1 cellular context compared by ENCODE assay signal in the genomic region with DNA sequence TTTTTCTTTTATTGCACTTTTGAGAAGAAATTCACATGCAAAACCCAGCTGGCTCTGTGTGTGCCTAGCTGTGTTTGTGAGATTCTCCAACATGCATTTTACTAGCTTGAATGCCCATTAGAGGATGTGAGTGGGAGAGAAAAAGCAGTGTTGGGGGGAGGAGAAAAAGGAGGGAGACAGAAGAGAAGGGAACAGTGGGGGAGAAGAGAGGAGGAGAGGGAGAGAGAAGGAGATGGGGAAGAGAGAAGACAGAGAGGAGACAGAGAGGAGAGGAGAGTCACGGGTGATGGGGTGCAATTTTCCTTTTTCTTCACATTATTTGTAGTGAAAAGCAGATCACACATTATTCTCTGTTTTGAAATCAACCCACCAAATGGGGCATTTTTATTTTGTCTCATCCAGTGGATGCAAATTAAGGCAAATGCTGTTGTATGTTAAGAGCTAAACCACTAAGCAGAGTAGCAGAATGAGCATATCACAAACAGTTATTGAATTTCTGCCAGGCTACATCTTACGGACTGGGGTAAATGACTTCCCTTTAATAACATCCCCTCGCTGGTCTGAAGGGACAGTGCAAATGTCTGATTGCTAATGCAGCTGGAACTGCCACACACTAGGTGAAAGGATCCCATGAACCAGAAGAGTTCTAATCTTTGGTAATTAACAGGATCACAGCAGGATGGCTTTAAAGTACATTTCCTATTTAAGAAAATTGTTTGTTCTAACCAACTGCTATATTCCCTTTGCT.
TF ChIP-seq lines count a peak whose summit lies in the region.

No MANE protein-coding gene starts in this region.

TF ChIP-seq in WTC11, 78 proteins besides CTCF, POLR2A, EP300 and RAD21 (continued from another document):
- TF ChIP-seq ZNF219 (CRISPR knock-in tag; IDR thresholded peaks at IDR 0.05; ENCODE audit: borderline replicate concordance) (no peak), KAT7 (CRISPR knock-in tag; IDR thresholded peaks at IDR 0.05; ENCODE audit: borderline replicate concordance) (no peak), EMX1 (CRISPR knock-in tag; IDR thresholded peaks at IDR 0.05) (no peak), NFATC4 (CRISPR knock-in tag; IDR thresholded peaks at IDR 0.05) (no peak), ZNF121 (CRISPR knock-in tag; IDR thresholded peaks at IDR 0.05) (no peak), TEAD4 (CRISPR knock-in tag; IDR thresholded peaks at IDR 0.05) (no peak), ZNF138 (CRISPR knock-in tag; conservative IDR thresholded peaks at IDR 0.05) (no peak), FOXP1 (CRISPR knock-in tag; IDR thresholded peaks at IDR 0.05; ENCODE audit: borderline replicate concordance) (no peak)
- TF ChIP-seq, protein P1, sequence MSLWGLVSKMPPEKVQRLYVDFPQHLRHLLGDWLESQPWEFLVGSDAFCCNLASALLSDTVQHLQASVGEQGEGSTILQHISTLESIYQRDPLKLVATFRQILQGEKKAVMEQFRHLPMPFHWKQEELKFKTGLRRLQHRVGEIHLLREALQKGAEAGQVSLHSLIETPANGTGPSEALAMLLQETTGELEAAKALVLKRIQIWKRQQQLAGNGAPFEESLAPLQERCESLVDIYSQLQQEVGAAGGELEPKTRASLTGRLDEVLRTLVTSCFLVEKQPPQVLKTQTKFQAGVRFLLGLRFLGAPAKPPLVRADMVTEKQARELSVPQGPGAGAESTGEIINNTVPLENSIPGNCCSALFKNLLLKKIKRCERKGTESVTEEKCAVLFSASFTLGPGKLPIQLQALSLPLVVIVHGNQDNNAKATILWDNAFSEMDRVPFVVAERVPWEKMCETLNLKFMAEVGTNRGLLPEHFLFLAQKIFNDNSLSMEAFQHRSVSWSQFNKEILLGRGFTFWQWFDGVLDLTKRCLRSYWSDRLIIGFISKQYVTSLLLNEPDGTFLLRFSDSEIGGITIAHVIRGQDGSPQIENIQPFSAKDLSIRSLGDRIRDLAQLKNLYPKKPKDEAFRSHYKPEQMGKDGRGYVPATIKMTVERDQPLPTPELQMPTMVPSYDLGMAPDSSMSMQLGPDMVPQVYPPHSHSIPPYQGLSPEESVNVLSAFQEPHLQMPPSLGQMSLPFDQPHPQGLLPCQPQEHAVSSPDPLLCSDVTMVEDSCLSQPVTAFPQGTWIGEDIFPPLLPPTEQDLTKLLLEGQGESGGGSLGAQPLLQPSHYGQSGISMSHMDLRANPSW (CRISPR knock-in tag; conservative IDR thresholded peaks at IDR 0.05; ENCODE audit: low read depth) = no peak
- TF ChIP-seq, protein P2, sequence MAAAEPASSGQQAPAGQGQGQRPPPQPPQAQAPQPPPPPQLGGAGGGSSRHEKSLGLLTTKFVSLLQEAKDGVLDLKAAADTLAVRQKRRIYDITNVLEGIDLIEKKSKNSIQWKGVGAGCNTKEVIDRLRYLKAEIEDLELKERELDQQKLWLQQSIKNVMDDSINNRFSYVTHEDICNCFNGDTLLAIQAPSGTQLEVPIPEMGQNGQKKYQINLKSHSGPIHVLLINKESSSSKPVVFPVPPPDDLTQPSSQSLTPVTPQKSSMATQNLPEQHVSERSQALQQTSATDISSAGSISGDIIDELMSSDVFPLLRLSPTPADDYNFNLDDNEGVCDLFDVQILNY (CRISPR knock-in tag; IDR thresholded peaks at IDR 0.05) = no peak
- TF ChIP-seq, protein P3, sequence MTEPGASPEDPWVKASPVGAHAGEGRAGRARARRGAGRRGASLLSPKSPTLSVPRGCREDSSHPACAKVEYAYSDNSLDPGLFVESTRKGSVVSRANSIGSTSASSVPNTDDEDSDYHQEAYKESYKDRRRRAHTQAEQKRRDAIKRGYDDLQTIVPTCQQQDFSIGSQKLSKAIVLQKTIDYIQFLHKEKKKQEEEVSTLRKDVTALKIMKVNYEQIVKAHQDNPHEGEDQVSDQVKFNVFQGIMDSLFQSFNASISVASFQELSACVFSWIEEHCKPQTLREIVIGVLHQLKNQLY (CRISPR knock-in tag; IDR thresholded peaks at IDR 0.05) = no peak
TF ChIP-seq in WTC11: peak in this region for 0.
